Comparison of ENCODE assay signal across 10 cellular contexts in the genomic region with DNA sequence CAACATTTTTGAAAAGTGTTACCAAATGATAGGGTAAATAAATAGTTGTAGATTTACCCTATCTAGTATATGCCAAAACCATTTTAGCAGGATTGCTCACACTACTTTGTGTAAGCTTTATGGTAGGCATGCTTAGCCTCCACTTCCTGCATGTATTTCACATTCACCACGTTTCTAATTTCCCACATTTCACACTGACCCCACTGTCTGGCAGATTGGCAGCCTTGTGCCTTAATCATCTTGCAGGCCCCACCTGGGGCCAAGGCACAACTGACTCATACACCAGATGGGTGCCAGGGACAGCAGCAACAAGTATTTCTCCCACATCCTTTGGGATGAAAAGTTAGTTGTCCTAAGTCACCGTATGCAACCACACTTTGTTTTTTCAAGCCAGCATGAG.
DNase-seq lines count a peak whose midpoint lies in the region; ATAC-seq and TF ChIP-seq lines count a peak whose summit lies in the region.
"Had no signal": no experiment of that assay in that cellular context is flagged by ENCODE, and none has a peak within 500 bp of the region (broad histone marks: within the 10 kb centered on the region; RNA-seq: fewer than 3 reads in every experiment).

No MANE protein-coding gene starts in this region.

- TF ChIP-seq CTCF in cardiac fibroblast (IDR thresholded peaks at IDR 0.05; ENCODE audit: low read depth, low read length), result no peak

- peak; percentile 78 for DNase-seq in GM04503 (ENCODE audit: low read depth)
- peak; percentile 69 for DNase-seq in NCI-H226
- DNase-seq in cardiac fibroblast (ENCODE audit: low read depth in 2 of 2), result peak; percentile 62 to 89
- DNase-seq in non-pigmented ciliary epithelial cell (ENCODE audit: low read depth), result peak; percentile 48
- DNase-seq: cortex of kidney, NCI-H1694 had no signal

- ATAC-seq in HG02870 (IDR thresholded peaks at IDR 0.05; ENCODE audit: unreplicated experiment) (no peak), GM21423 (IDR thresholded peaks at IDR 0.05; ENCODE audit: unreplicated experiment) (no peak), HG03521 (IDR thresholded peaks at IDR 0.05; ENCODE audit: unreplicated experiment) (no peak), HG02884 (IDR thresholded peaks at IDR 0.05; ENCODE audit: unreplicated experiment) (no peak)

- H3K4me3 ChIP-seq in cardiac fibroblast (replicated peaks in 1 of 2; ENCODE audit: low read depth in 2 of 2, low read length in 2 of 2), result no peak overlapping the region
